Comparison of ENCODE assay signal across 13 cellular contexts in the genomic region with DNA sequence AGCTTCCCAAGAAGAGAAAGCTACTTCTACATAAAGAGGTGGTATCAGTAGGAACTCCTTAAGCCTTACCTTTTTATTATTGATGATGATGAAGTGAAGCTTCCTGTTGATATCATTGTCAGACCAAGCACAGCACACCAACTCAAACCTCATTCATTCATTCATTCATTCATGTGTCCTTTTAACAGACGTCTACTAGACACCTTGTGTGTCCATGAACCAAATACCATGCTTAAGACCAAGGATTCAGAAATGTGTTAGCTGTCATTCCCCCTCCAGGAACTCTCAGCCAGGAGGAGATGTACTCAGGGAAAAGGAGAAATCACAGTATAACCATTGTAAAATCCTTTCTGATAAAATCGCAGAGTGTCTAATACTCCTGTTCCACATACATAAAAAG.
DNase-seq lines count a peak whose midpoint lies in the region; ATAC-seq, FAIRE-seq and TF ChIP-seq lines count a peak whose summit lies in the region.
"Had no signal": no experiment of that assay in that cellular context is flagged by ENCODE, and none has a peak within 500 bp of the region (broad histone marks: within the 10 kb centered on the region; RNA-seq: fewer than 3 reads in every experiment).

No MANE protein-coding gene starts in this region.

- ATAC-seq in heart right ventricle (peak in 3 of 8 donors; percentile 1 to 9 (median 5)), left ventricle myocardium superior (no peak)

- no peaks in the 10 kb centered on the region for H4K20me1 ChIP-seq in keratinocyte (ENCODE audit: control insufficient read depth, extremely low read depth, insufficient read depth, low read length)

- DNase-seq in heart right ventricle = no peak
- no peak for DNase-seq in left ventricle myocardium superior
- no peak for DNase-seq in keratinocyte (ENCODE audit: low read depth, low spot score)
- DNase-seq in prostate gland (ENCODE audit: low spot score) = no peak
- DNase-seq in uterus = no peak
- DNase-seq in NCI-H2196 treated with DMSO at 0.1 percent for 48 hours (lab: John Stamatoyannopoulos, UW; ENCODE audit: unreplicated experiment) = no peak
- no peak for DNase-seq in glomerular visceral epithelial cell (ENCODE audit: extremely low spot score)
- DNase-seq in DMS153 treated with DMSO at 0.1 percent for 48 hours (lab: John Stamatoyannopoulos, UW; ENCODE audit: unreplicated experiment) = no peak
- DNase-seq: activated T-cell treated with anti-CD3 and anti-CD28 coated beads for 4 hours, RPMI8226 had no signal

- H3K4me3 ChIP-seq in heart right ventricle (peak overlapping the region in 4 of 10 donors; percentile 7 to 23 (median 11)), keratinocyte (ENCODE audit: control insufficient read depth in 2 of 3, extremely low read depth in 1 of 3, insufficient read depth in 2 of 3, low read depth in 1 of 3, low read length in 3 of 3) (no peak overlapping the region), prostate gland (no peak overlapping the region), uterus (no peak overlapping the region)
- H3K4me3 ChIP-seq: cardiac muscle cell had no signal

- TF ChIP-seq POLR2A in prostate gland (IDR thresholded peaks at IDR 0.05) = no peak
- TF ChIP-seq POLR2A in uterus (IDR thresholded peaks at IDR 0.05) = no peak

- no peak overlapping the region for H3K4me2 ChIP-seq in keratinocyte (ENCODE audit: control insufficient read depth, extremely low read depth, insufficient read depth, low read depth, low read length)

- H3K79me2 ChIP-seq in keratinocyte (ENCODE audit: control insufficient read depth, insufficient read depth, low read length) = no peaks in the 10 kb centered on the region

- 64 to 69% methylated on average over 2 of the region's 2 CpGs for WGBS in heart right ventricle, 2 donors
- 34% methylated on average over 2 of the region's 2 CpGs for WGBS in prostate gland

- H3K27me3 ChIP-seq in heart right ventricle (no peaks in the 10 kb centered on the region), keratinocyte (ENCODE audit: control insufficient read depth, extremely low read depth, insufficient read depth, low read length) (no peaks in the 10 kb centered on the region), prostate gland (replicated peaks; ENCODE audit: insufficient read depth) (no peaks in the 10 kb centered on the region), uterus (no peaks in the 10 kb centered on the region)
- H3K27me3 ChIP-seq: cardiac muscle cell, foreskin keratinocyte had no signal

- peaks cover 0 to 66% (median 28%) of the 10 kb centered on the region in 9 donors for H3K4me1 ChIP-seq in heart right ventricle
- H3K4me1 ChIP-seq in keratinocyte (ENCODE audit: control insufficient read depth, extremely low read depth, insufficient read depth, low read length) = peaks cover 12% of the 10 kb centered on the region
- peaks cover 12% of the 10 kb centered on the region for H3K4me1 ChIP-seq in prostate gland (replicated peaks)
- H3K4me1 ChIP-seq in uterus = peaks cover 0 to 9% of the 10 kb centered on the region in 2 donors

- peak; percentile 17 for FAIRE-seq in keratinocyte (lab: Jason Lieb, UNC)

- no peak for TF ChIP-seq CTCF in heart right ventricle (IDR thresholded peaks at IDR 0.05)
- no peak for TF ChIP-seq CTCF in keratinocyte (optimal IDR thresholded peaks at IDR 0.05 in 1 of 3, IDR thresholded peaks at IDR 0.05 in 1 of 3, conservative IDR thresholded peaks at IDR 0.05 in 1 of 3; ENCODE audit: extremely low read depth in 1 of 3, insufficient read depth in 2 of 3, low read length in 3 of 3)
- TF ChIP-seq CTCF in prostate gland (IDR thresholded peaks at IDR 0.05) = no peak
- no peak for TF ChIP-seq CTCF in uterus (IDR thresholded peaks at IDR 0.05)

- no peaks in the 10 kb centered on the region for H3K36me3 ChIP-seq in heart right ventricle
- H3K36me3 ChIP-seq in keratinocyte (ENCODE audit: control insufficient read depth in 2 of 2, extremely low read depth in 1 of 2, insufficient read depth in 2 of 2, low read length in 2 of 2) = no peaks in the 10 kb centered on the region
- no peaks in the 10 kb centered on the region for H3K36me3 ChIP-seq in prostate gland
- H3K36me3 ChIP-seq in uterus = no peaks in the 10 kb centered on the region
- H3K36me3 ChIP-seq: cardiac muscle cell had no signal

- intact Hi-C loops in heart right ventricle (cut with DNase I) (no loop called here), left ventricle myocardium superior (cut with micrococcal nuclease) (no loop called here), prostate gland (cut with DNase I) (no loop called here), uterus (cut with DNase I; ENCODE audit: low total_unique reads) (no loop called here)

- H3K9me3 ChIP-seq in heart right ventricle = no peaks in the 10 kb centered on the region
- no peaks in the 10 kb centered on the region for H3K9me3 ChIP-seq in keratinocyte (ENCODE audit: control insufficient read depth, low read depth, low read length)
- no peaks in the 10 kb centered on the region for H3K9me3 ChIP-seq in prostate gland
- H3K9me3 ChIP-seq in uterus = no peaks in the 10 kb centered on the region

- H3K9me1 ChIP-seq in keratinocyte (ENCODE audit: control insufficient read depth, extremely low read depth, insufficient read depth, low read length) = no peaks in the 10 kb centered on the region

- dilution Hi-C loops in keratinocyte (cut with MboI; ENCODE audit: extremely low pct_ligation_motif_present, low sequenced_read_pairs) = no loop called here

- H2AFZ ChIP-seq in keratinocyte (ENCODE audit: control insufficient read depth, low read length) = no peak overlapping the region

- H3K27ac ChIP-seq in heart right ventricle (peak overlapping the region; percentile 73 to 96 (median 89)), keratinocyte (ENCODE audit: control insufficient read depth, insufficient read depth, low read length) (no peak overlapping the region), prostate gland (peak overlapping the region; percentile 85 to 88), uterus (peak overlapping the region; percentile 93 to 98)
- H3K27ac ChIP-seq: foreskin keratinocyte, VCaP had no signal

- H3K9ac ChIP-seq in keratinocyte (ENCODE audit: control insufficient read depth, extremely low read depth, insufficient read depth, low read length) = no peak overlapping the region
